In the genomic region with DNA sequence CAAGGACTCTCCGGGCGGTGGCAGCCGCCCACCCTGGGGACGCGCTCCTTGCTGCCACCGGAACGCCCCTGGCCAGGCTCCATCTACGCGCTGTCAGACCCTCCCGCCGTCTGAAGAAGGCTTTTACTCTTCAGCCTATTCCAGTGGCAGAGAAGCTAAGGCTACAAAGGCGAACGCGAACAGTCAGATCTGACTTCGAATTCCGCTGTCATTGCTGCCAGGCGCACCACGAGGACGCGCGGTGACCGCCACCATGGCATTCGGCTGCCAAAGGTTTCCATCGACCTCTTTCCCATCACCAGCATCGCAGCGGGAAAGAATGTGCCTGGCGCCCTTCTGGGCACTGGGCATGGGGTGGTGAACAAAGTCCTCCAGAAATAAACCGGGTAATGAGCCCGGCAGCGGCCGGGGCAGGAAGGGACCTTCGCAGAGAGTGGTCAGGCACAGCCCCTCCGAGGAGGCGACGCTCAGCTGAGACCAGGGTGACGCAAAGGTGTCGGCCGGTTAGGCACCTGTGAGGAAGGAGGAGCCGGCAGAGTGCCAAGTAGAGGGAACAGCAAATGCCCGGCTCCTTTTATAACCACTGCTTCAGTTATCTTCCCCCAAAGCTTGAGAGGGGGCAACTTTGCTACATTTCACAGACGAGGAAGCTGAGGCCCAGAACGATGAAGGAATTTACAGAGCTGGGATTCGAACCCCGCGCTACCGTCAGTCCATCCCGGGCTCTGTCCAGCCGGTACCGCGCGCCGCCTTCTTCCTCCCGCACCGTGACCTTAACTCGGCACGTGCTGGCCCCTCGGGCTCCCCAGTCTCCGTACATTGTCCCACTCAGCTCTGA, we compare ENCODE assay signal across 1 cellular context.
TF ChIP-seq lines count a peak whose summit lies in the region.

No MANE protein-coding gene starts in this region.

TF ChIP-seq in H1, 55 proteins besides CTCF, POLR2A, EP300 and RAD21:
- no peak for TF ChIP-seq CBX8 (IDR thresholded peaks at IDR 0.05; ENCODE audit: borderline replicate concordance, low read depth, low read length)
- TF ChIP-seq SP1 (IDR thresholded peaks at IDR 0.05; ENCODE audit: low read depth, low read length): no peak
- TF ChIP-seq JUND (IDR thresholded peaks at IDR 0.05; ENCODE audit: low read length): no peak
- TF ChIP-seq TBP (IDR thresholded peaks at IDR 0.05; ENCODE audit: low read depth, low read length): no peak
- no peak for TF ChIP-seq YY1 (IDR thresholded peaks at IDR 0.05; ENCODE audit: low read depth, low read length)
- TF ChIP-seq MAFK (IDR thresholded peaks at IDR 0.05; ENCODE audit: low read depth, low read length): no peak
- TF ChIP-seq SP4 (IDR thresholded peaks at IDR 0.05; ENCODE audit: low read length): no peak
- no peak for TF ChIP-seq SP2 (IDR thresholded peaks at IDR 0.05; ENCODE audit: low read length)
- TF ChIP-seq JUN (IDR thresholded peaks at IDR 0.05; ENCODE audit: low read depth, low read length): no peak
- no peak for TF ChIP-seq RXRA (IDR thresholded peaks at IDR 0.05; ENCODE audit: insufficient read depth, low read depth, low read length)
- TF ChIP-seq, protein P1, sequence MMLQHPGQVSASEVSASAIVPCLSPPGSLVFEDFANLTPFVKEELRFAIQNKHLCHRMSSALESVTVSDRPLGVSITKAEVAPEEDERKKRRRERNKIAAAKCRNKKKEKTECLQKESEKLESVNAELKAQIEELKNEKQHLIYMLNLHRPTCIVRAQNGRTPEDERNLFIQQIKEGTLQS (IDR thresholded peaks at IDR 0.05; ENCODE audit: insufficient read depth, low read depth, low read length): no peak
- no peak for TF ChIP-seq SIX5 (IDR thresholded peaks at IDR 0.05; ENCODE audit: low read depth, low read length)
- no peak for TF ChIP-seq ZNF274 (IDR thresholded peaks at IDR 0.05; ENCODE audit: borderline replicate concordance, extremely low read depth, low read length)
- no peak for TF ChIP-seq POLR2AphosphoS5 (IDR thresholded peaks at IDR 0.05; ENCODE audit: low read depth, low read length)
- TF ChIP-seq NRF1 (IDR thresholded peaks at IDR 0.05; ENCODE audit: low read depth, low read length): no peak
- TF ChIP-seq SIN3A (conservative IDR thresholded peaks at IDR 0.05 in 1 of 2, IDR thresholded peaks at IDR 0.05 in 1 of 2; ENCODE audit: low read depth in 1 of 2, low read length in 2 of 2): no peak
- TF ChIP-seq, protein P2, sequence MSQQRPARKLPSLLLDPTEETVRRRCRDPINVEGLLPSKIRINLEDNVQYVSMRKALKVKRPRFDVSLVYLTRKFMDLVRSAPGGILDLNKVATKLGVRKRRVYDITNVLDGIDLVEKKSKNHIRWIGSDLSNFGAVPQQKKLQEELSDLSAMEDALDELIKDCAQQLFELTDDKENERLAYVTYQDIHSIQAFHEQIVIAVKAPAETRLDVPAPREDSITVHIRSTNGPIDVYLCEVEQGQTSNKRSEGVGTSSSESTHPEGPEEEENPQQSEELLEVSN (IDR thresholded peaks at IDR 0.05): peak; percentile 61
- TF ChIP-seq KDM1A (IDR thresholded peaks at IDR 0.05; ENCODE audit: borderline replicate concordance, low read length): no peak
- TF ChIP-seq, protein P3, sequence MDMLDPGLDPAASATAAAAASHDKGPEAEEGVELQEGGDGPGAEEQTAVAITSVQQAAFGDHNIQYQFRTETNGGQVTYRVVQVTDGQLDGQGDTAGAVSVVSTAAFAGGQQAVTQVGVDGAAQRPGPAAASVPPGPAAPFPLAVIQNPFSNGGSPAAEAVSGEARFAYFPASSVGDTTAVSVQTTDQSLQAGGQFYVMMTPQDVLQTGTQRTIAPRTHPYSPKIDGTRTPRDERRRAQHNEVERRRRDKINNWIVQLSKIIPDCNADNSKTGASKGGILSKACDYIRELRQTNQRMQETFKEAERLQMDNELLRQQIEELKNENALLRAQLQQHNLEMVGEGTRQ (IDR thresholded peaks at IDR 0.05; ENCODE audit: low read length): no peak
- no peak for TF ChIP-seq FOSL1 (IDR thresholded peaks at IDR 0.05; ENCODE audit: insufficient read depth, low read depth, low read length)
- TF ChIP-seq POU5F1 (IDR thresholded peaks at IDR 0.05; ENCODE audit: low read depth, low read length): no peak
- no peak for TF ChIP-seq SIRT6 (IDR thresholded peaks at IDR 0.05; ENCODE audit: low read length)
- TF ChIP-seq, protein P4, sequence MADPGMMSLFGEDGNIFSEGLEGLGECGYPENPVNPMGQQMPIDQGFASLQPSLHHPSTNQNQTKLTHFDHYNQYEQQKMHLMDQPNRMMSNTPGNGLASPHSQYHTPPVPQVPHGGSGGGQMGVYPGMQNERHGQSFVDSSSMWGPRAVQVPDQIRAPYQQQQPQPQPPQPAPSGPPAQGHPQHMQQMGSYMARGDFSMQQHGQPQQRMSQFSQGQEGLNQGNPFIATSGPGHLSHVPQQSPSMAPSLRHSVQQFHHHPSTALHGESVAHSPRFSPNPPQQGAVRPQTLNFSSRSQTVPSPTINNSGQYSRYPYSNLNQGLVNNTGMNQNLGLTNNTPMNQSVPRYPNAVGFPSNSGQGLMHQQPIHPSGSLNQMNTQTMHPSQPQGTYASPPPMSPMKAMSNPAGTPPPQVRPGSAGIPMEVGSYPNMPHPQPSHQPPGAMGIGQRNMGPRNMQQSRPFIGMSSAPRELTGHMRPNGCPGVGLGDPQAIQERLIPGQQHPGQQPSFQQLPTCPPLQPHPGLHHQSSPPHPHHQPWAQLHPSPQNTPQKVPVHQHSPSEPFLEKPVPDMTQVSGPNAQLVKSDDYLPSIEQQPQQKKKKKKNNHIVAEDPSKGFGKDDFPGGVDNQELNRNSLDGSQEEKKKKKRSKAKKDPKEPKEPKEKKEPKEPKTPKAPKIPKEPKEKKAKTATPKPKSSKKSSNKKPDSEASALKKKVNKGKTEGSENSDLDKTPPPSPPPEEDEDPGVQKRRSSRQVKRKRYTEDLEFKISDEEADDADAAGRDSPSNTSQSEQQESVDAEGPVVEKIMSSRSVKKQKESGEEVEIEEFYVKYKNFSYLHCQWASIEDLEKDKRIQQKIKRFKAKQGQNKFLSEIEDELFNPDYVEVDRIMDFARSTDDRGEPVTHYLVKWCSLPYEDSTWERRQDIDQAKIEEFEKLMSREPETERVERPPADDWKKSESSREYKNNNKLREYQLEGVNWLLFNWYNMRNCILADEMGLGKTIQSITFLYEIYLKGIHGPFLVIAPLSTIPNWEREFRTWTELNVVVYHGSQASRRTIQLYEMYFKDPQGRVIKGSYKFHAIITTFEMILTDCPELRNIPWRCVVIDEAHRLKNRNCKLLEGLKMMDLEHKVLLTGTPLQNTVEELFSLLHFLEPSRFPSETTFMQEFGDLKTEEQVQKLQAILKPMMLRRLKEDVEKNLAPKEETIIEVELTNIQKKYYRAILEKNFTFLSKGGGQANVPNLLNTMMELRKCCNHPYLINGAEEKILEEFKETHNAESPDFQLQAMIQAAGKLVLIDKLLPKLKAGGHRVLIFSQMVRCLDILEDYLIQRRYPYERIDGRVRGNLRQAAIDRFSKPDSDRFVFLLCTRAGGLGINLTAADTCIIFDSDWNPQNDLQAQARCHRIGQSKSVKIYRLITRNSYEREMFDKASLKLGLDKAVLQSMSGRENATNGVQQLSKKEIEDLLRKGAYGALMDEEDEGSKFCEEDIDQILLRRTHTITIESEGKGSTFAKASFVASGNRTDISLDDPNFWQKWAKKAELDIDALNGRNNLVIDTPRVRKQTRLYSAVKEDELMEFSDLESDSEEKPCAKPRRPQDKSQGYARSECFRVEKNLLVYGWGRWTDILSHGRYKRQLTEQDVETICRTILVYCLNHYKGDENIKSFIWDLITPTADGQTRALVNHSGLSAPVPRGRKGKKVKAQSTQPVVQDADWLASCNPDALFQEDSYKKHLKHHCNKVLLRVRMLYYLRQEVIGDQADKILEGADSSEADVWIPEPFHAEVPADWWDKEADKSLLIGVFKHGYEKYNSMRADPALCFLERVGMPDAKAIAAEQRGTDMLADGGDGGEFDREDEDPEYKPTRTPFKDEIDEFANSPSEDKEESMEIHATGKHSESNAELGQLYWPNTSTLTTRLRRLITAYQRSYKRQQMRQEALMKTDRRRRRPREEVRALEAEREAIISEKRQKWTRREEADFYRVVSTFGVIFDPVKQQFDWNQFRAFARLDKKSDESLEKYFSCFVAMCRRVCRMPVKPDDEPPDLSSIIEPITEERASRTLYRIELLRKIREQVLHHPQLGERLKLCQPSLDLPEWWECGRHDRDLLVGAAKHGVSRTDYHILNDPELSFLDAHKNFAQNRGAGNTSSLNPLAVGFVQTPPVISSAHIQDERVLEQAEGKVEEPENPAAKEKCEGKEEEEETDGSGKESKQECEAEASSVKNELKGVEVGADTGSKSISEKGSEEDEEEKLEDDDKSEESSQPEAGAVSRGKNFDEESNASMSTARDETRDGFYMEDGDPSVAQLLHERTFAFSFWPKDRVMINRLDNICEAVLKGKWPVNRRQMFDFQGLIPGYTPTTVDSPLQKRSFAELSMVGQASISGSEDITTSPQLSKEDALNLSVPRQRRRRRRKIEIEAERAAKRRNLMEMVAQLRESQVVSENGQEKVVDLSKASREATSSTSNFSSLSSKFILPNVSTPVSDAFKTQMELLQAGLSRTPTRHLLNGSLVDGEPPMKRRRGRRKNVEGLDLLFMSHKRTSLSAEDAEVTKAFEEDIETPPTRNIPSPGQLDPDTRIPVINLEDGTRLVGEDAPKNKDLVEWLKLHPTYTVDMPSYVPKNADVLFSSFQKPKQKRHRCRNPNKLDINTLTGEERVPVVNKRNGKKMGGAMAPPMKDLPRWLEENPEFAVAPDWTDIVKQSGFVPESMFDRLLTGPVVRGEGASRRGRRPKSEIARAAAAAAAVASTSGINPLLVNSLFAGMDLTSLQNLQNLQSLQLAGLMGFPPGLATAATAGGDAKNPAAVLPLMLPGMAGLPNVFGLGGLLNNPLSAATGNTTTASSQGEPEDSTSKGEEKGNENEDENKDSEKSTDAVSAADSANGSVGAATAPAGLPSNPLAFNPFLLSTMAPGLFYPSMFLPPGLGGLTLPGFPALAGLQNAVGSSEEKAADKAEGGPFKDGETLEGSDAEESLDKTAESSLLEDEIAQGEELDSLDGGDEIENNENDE (IDR thresholded peaks at IDR 0.05; ENCODE audit: insufficient replicate concordance, low read length): no peak
- no peak for TF ChIP-seq BACH1 (IDR thresholded peaks at IDR 0.05; ENCODE audit: low read length)
- no peak for TF ChIP-seq SRF (IDR thresholded peaks at IDR 0.05; ENCODE audit: low read depth, low read length)
- no peak for TF ChIP-seq CEBPB (IDR thresholded peaks at IDR 0.05; ENCODE audit: low read depth, low read length)
- TF ChIP-seq HDAC2 (IDR thresholded peaks at IDR 0.05; ENCODE audit: borderline replicate concordance in 1 of 2, low read depth in 2 of 2, low read length in 2 of 2): no peak
- TF ChIP-seq TCF12 (IDR thresholded peaks at IDR 0.05; ENCODE audit: low read depth, low read length): no peak
- no peak for TF ChIP-seq TAF7 (optimal IDR thresholded peaks at IDR 0.05; ENCODE audit: borderline replicate concordance, low read depth, low read length)
- TF ChIP-seq KDM4A (IDR thresholded peaks at IDR 0.05; ENCODE audit: low read depth, low read length, severe bottlenecking): peak; percentile 15
- no peak for TF ChIP-seq TAF1 (IDR thresholded peaks at IDR 0.05; ENCODE audit: low read depth, low read length)
- no peak for TF ChIP-seq BRCA1 (IDR thresholded peaks at IDR 0.05; ENCODE audit: low read depth, low read length)
- TF ChIP-seq CHD2 (IDR thresholded peaks at IDR 0.05; ENCODE audit: low read length): no peak
- 0 out of 2 replicates have a peak, but pooled peaks have one; percentile 33 for TF ChIP-seq TEAD4 (IDR thresholded peaks at IDR 0.05; ENCODE audit: low read depth, low read length)
- no peak for TF ChIP-seq BCL11A (IDR thresholded peaks at IDR 0.05; ENCODE audit: low read depth in 2 of 2, low read length in 2 of 2)
- peak; percentile 14 for TF ChIP-seq RNF2 (IDR thresholded peaks at IDR 0.05; ENCODE audit: borderline replicate concordance, low read depth, low read length, missing control alignments, poor library complexity, severe bottlenecking)
- no peak for TF ChIP-seq CTBP2 (IDR thresholded peaks at IDR 0.05; ENCODE audit: borderline replicate concordance, insufficient read depth, insufficient read length, low read length)
- TF ChIP-seq PHF8 (conservative IDR thresholded peaks at IDR 0.05; ENCODE audit: low read depth, low read length): no peak
- peak; percentile 91 for TF ChIP-seq SUZ12 (IDR thresholded peaks at IDR 0.05; ENCODE audit: low read length)
- TF ChIP-seq HDAC6 (IDR thresholded peaks at IDR 0.05; ENCODE audit: low read depth, low read length): no peak
- TF ChIP-seq RBBP5 (IDR thresholded peaks at IDR 0.05; ENCODE audit: borderline replicate concordance, low read depth, low read length): no peak
- no peak for TF ChIP-seq CREB1 (IDR thresholded peaks at IDR 0.05)
- no peak for TF ChIP-seq EGR1 (IDR thresholded peaks at IDR 0.05; ENCODE audit: borderline replicate concordance, low read depth, low read length)
- TF ChIP-seq EZH2 (IDR thresholded peaks at IDR 0.05; ENCODE audit: low read depth, low read length, severe bottlenecking): peak; percentile 91
- TF ChIP-seq, protein P5, sequence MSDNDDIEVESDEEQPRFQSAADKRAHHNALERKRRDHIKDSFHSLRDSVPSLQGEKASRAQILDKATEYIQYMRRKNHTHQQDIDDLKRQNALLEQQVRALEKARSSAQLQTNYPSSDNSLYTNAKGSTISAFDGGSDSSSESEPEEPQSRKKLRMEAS (IDR thresholded peaks at IDR 0.05): peak; percentile 83
